19 cellular contexts compared by ENCODE assay signal in genomic region chr5:109350537-109351270, GRCh38. TPM values are rescaled to one million over a fixed set of nuclear protein-coding genes. Genes with fewer than 3 reads are reported as not detected.
A peak's percentile ranks its signal among the peaks of the same experiment; 100 is the strongest.
DNase-seq lines count a peak whose midpoint lies in the region; ATAC-seq, FAIRE-seq and TF ChIP-seq lines count a peak whose summit lies in the region.
"Had no signal": no experiment of that assay in that cellular context is flagged by ENCODE, and none has a peak within 500 bp of the region (broad histone marks: within the 10 kb centered on the region; RNA-seq: fewer than 3 reads in every experiment).

No MANE protein-coding gene starts in this region.

- no peaks in the 10 kb centered on the region for H3K27me3 ChIP-seq in GM12878 (replicated peaks in 1 of 2; ENCODE audit: control insufficient read depth in 2 of 2, insufficient read depth in 2 of 2, low read length in 1 of 2)

- RAD21 ChIA-PET in GM12878 (lab: Charles Lee; ENCODE audit: unreplicated experiment): no interaction called here

- FAIRE-seq in GM12878 (lab: Jason Lieb, UNC): peak; percentile 70
- FAIRE-seq: GM18507, RCC 7860 had no signal

- CTCF ChIA-PET in HEK293 (lab: Yijun Ruan, JAX): no interaction called here
- CTCF ChIA-PET in GM12878 (lab: Yijun Ruan, JAX): no interaction called here

- H2AFZ ChIP-seq in GM12878 (ENCODE audit: control insufficient read depth, low read depth, low read length): no peak overlapping the region

- peaks cover 5 to 53% of the 10 kb centered on the region in 2 experiments; a peak in 2 of 3 replicates for H3K36me3 ChIP-seq in HEK293 (ENCODE audit: control insufficient read depth in 2 of 2, insufficient read depth in 1 of 2, low read length in 2 of 2)
- peaks cover 9 to 18% of the 10 kb centered on the region in 2 experiments for H3K36me3 ChIP-seq in GM12878 (ENCODE audit: control insufficient read depth in 2 of 2, insufficient read depth in 2 of 2, low read length in 1 of 2)

- TSS peak; percentile 44 for BruUV-seq in GM12878 (replicated peaks; lab: Mats Ljungman, UMichigan)

- DNase-seq in AG10803 (ENCODE audit: low read depth) (peak; percentile 11), GM12878 (ENCODE audit: low read depth, low spot score) (no peak), kidney tubule cell (ENCODE audit: low spot score) (peak; percentile 18), NCI-H1105 treated with DMSO at 0.1 percent for 48 hours (lab: John Stamatoyannopoulos, UW) (no peak), SW 1271 (lab: John Stamatoyannopoulos, UW) (no peak)
- DNase-seq: C1 segment of cervical spinal cord, COR-L47, DMS153, MM.1S, NCI-H187 treated with DMSO at 0.1 percent for 48 hours, NCI-H2171 treated with DMSO at 0.1 percent for 48 hours, NCI-H774, SIG-M5 had no signal

- no peaks in the 10 kb centered on the region for H3K79me2 ChIP-seq in GM12878 (ENCODE audit: control insufficient read depth, insufficient read depth, low read length)

- SMC1A ChIA-PET in GM12878 (lab: Charles Lee; ENCODE audit: uncharacterized antibody, unreplicated experiment): no interaction called here

- H3K4me1 ChIP-seq in HEK293 (ENCODE audit: control insufficient read depth, insufficient read depth, low read length) (no peaks in the 10 kb centered on the region), GM12878 (ENCODE audit: control insufficient read depth, insufficient read depth, low read length) (no peaks in the 10 kb centered on the region)
- H3K4me1 ChIP-seq: HAP-1 had no signal

- H3K4me3 ChIP-seq in AG10803 (ENCODE audit: low read length) (no peak overlapping the region), HEK293 (ENCODE audit: low read depth, low read length) (no peak overlapping the region), GM12878 (no peak overlapping the region)
- H3K4me3 ChIP-seq: HAP-1 had no signal

- no peak for ATAC-seq in GM12878
- ATAC-seq in HG03378 (IDR thresholded peaks at IDR 0.05; ENCODE audit: unreplicated experiment): no peak

- no peak overlapping the region for H3K4me2 ChIP-seq in GM12878 (ENCODE audit: control insufficient read depth, insufficient read depth)

- TF ChIP-seq CTCF in AG10803 (conservative IDR thresholded peaks at IDR 0.05; ENCODE audit: low read length) (no peak), HEK293 (tag by site-specific recombination; IDR thresholded peaks at IDR 0.05) (no peak), GM12878 (IDR thresholded peaks at IDR 0.05 in 2 of 3, conservative IDR thresholded peaks at IDR 0.05 in 1 of 3; ENCODE audit: control insufficient read depth in 2 of 3, extremely low read depth in 1 of 3, insufficient read depth in 1 of 3, low read depth in 3 of 3, low read length in 3 of 3) (no peak)

- WGBS in GM12878 (ENCODE audit: insufficient coverage, insufficient replicate concordance, low lambda C conversion rate, missing lambda C conversion rate): 97% methylated on average over 5 of the region's 5 CpGs

- H4K20me1 ChIP-seq in GM12878 (ENCODE audit: control insufficient read depth, insufficient read depth): 0 out of 2 replicates have a peak, but pooled peaks cover 2% of the 10 kb centered on the region

- TF ChIP-seq RAD21 in GM12878 (IDR thresholded peaks at IDR 0.05; ENCODE audit: insufficient read depth, low read depth, low read length): no peak

- in situ Hi-C loops in GM12878 (cut with MboI): no loop called here

- H3K9me3 ChIP-seq in HEK293 (ENCODE audit: control insufficient read depth, insufficient read depth, low read depth, low read length) (no peaks in the 10 kb centered on the region), GM12878 (replicated peaks; ENCODE audit: control insufficient read depth, insufficient read depth, low read length) (no peaks in the 10 kb centered on the region)
- H3K9me3 ChIP-seq: HAP-1 had no signal

- POLR2A ChIA-PET in HEK293 (lab: Yijun Ruan, JAX) (no interaction called here), GM12878 (lab: Charles Lee) (no interaction called here)

- TF ChIP-seq EP300 in GM12878 (IDR thresholded peaks at IDR 0.05; ENCODE audit: borderline replicate concordance in 1 of 2, control insufficient read depth in 1 of 2, low read depth in 2 of 2, low read length in 2 of 2): no peak

- no peak overlapping the region for H3K9ac ChIP-seq in GM12878 (ENCODE audit: control insufficient read depth, insufficient read depth, low read length)

- TF ChIP-seq POLR2A in GM12878 (IDR thresholded peaks at IDR 0.05; ENCODE audit: low read depth, low read length): no peak

- H3K27ac ChIP-seq in HEK293 (ENCODE audit: extremely low read depth, low read depth, low read length) (no peak overlapping the region), GM12878 (ENCODE audit: control insufficient read depth, insufficient read depth) (no peak overlapping the region)
- H3K27ac ChIP-seq: HL-60 had no signal

- intact Hi-C loops in GM12878 (cut with micrococcal nuclease; ENCODE audit: unreplicated experiment): no loop called here

TF ChIP-seq in HEK293, 187 proteins besides CTCF, POLR2A, EP300 and RAD21 (continues in another document):
- TF ChIP-seq ZNF155 (tag by site-specific recombination; IDR thresholded peaks at IDR 0.05): no peak
- TF ChIP-seq ZNF768 (tag by site-specific recombination; IDR thresholded peaks at IDR 0.05): 0 out of 2 replicates have a peak, but pooled peaks have one; percentile 13

TF ChIP-seq in GM12878, 131 proteins besides CTCF, POLR2A, EP300 and RAD21:
- TF ChIP-seq SIN3A (IDR thresholded peaks at IDR 0.05; ENCODE audit: low read depth, low read length): no peak
- TF ChIP-seq EED (IDR thresholded peaks at IDR 0.05; ENCODE audit: low read depth): no peak
- no peak for TF ChIP-seq CHD1 (IDR thresholded peaks at IDR 0.05; ENCODE audit: low read depth, low read length)
- TF ChIP-seq E2F4 (IDR thresholded peaks at IDR 0.05; ENCODE audit: low read depth, low read length): no peak
- no peak for TF ChIP-seq SRF (IDR thresholded peaks at IDR 0.05; ENCODE audit: low read depth in 2 of 2, low read length in 2 of 2)
- no peak for TF ChIP-seq SIX5 (IDR thresholded peaks at IDR 0.05; ENCODE audit: low read depth, low read length, severe bottlenecking)
- no peak for TF ChIP-seq SMAD1 (IDR thresholded peaks at IDR 0.05; ENCODE audit: low read depth, partially characterized antibody)
- no peak for TF ChIP-seq NR2C1 (IDR thresholded peaks at IDR 0.05)
- no peak for TF ChIP-seq PBX3 (IDR thresholded peaks at IDR 0.05; ENCODE audit: insufficient replicate concordance, low read depth, low read length)

RNA-seq across cellular contexts. Expression of gene PJA2, which starts 59.1 kb away (rescaled TPM):
- total RNA-seq in GM12878 (2013; cell fraction: nucleolus; rRNA removed): 90.2 and 91.5 TPM in 2 replicates
- total RNA-seq in GM12878 (2014; rRNA removed) (28.9 and 32.6 TPM in 2 replicates), GM12878 (2014; rRNA removed; fragmentation: Illumina TruSeq; extraction: Trizol) (52.1 and 52.7 TPM in 2 replicates), GM12878 (2021) (43.0 and 43.5 TPM in 2 replicates)
- 23.0 TPM for polyA plus RNA-seq in GM12878 (2011; ENCODE audit: low read depth)
- polyA plus RNA-seq in GM12878 (2011; rRNA removed) (93.4 and 142 TPM in 2 replicates), GM12878 (2014; fragmentation: Illumina TruSeq; extraction: Trizol) (52.5 and 64.9 TPM in 2 replicates), GM12878 (2014; fragmentation: Nextera tagmentation; extraction: Ambion mirVana) (10 to 100 TPM; 27.8 to 28.2 TPM), GM12878 (2014; rRNA removed) (25.6 and 31.2 TPM in 2 replicates), GM12878 (2016; fragmentation: Nextera tagmentation; extraction: Ambion mirVana) (10 to 100 TPM; 58.0 to 58.7 TPM)
- polyA plus RNA-seq in GM12878 (2011; cell fraction: cytosol; rRNA removed): 29.4 and 37.6 TPM in 2 replicates
- polyA plus RNA-seq in GM12878 (2011; cell fraction: nucleus; rRNA removed): 29.6 and 35.0 TPM in 2 replicates
- 39.1 and 49.3 TPM in 2 replicates for polyA plus RNA-seq in GM12878 (2012)
- polyA minus RNA-seq in GM12878 (2011; rRNA and poly(A)+ RNA removed): 87.6 and 117 TPM in 2 replicates
- polyA minus RNA-seq in GM12878 (2011; cell fraction: cytosol; rRNA and poly(A)+ RNA removed): 32.6 and 35.9 TPM in 2 replicates
- polyA minus RNA-seq in GM12878 (2011; cell fraction: nucleus; rRNA and poly(A)+ RNA removed): 35.3 and 44.2 TPM in 2 replicates

Comparison
In these comparisons a context has a peak if more than half of its experiments do, and no peak if none do; other contexts are left out.
1. DNase-seq: peak in AG10803 (single experiment) and kidney tubule cell (single experiment); none in GM12878 (single experiment), NCI-H1105 treated with DMSO at 0.1 percent for 48 hours (single experiment) and SW 1271 (0 of 2).